Comparison of ENCODE assay signal across 8 cellular contexts in the genomic region with DNA sequence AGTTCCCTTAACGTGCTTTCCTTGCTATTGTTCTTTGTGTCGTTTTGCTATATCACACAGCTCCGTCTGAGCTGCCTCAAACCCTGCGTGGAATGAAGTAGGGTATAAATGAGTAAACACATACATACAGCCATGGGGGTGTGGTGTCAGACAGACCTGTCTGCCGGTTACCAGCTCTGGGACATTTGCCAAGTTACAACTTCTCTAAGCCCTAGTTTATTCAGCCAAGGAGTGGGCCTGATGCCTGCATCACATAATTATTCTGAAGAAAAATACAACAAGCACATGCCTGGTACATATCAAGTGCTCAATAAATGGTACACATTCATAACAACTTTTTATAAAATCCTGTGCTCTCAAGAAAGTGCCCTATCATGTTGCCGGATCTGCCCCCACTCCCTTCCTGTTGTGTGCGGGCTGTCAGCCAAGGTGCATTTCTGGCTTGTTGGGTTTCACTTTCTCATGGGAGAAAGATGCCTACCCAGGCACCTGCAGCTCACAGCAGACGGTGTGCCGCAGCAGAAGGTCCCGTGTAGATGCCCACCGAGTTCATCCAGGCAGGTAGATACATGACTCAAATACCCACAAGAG. TPM values are rescaled to one million over a fixed set of nuclear protein-coding genes. Genes with fewer than 3 reads are reported as not detected.
DNase-seq lines count a peak whose midpoint lies in the region; ATAC-seq and TF ChIP-seq lines count a peak whose summit lies in the region.

No MANE protein-coding gene starts in this region.

- no peak overlapping the region for H2AK5ac ChIP-seq in trophoblast cell (ENCODE audit: low read length)

- H3K4me3 ChIP-seq in SU-DHL-6 (ENCODE audit: insufficient read depth, low read length, poor library complexity, severe bottlenecking) (no peak overlapping the region), trophoblast cell (ENCODE audit: low read depth, low read length) (no peak overlapping the region), vagina (no peak overlapping the region)

- H3K36me3 ChIP-seq in SU-DHL-6 (ENCODE audit: low read length) (no peaks in the 10 kb centered on the region), trophoblast cell (ENCODE audit: control insufficient read depth in 1 of 2, insufficient read depth in 2 of 2, low read length in 2 of 2) (no peaks in the 10 kb centered on the region), vagina (no peaks in the 10 kb centered on the region)

- H3K4me2 ChIP-seq in SU-DHL-6 (ENCODE audit: low read depth, low read length, poor library complexity, severe bottlenecking) = peak overlapping the region; percentile 39
- no peak overlapping the region for H3K4me2 ChIP-seq in trophoblast cell (ENCODE audit: low read length)

- TF ChIP-seq CTCF in SU-DHL-6 (IDR thresholded peaks at IDR 0.05; ENCODE audit: insufficient read depth, low read length, poor library complexity, severe bottlenecking) (no peak), vagina (IDR thresholded peaks at IDR 0.05) (no peak)

- H2BK5ac ChIP-seq in trophoblast cell (ENCODE audit: low read depth, low read length, poor library complexity) = no peak overlapping the region

- H3K9me2 ChIP-seq in SU-DHL-6 (replicated peaks; ENCODE audit: insufficient read depth, low read length) = no peaks in the 10 kb centered on the region

- H2BK120ac ChIP-seq in trophoblast cell (ENCODE audit: insufficient read depth, low read length, poor library complexity) = no peak overlapping the region

- no peak overlapping the region for H3K23ac ChIP-seq in trophoblast cell (ENCODE audit: low read length)

- H3F3A ChIP-seq in SU-DHL-6 (ENCODE audit: insufficient read depth) = no peaks in the 10 kb centered on the region

- peak; percentile 55 for DNase-seq in Right ventricle myocardium superior
- DNase-seq in left ventricle myocardium superior = no peak
- peak; percentile 57 to 67 for DNase-seq in activated naive CD4-positive, alpha-beta T cell treated with anti-CD3 and anti-CD28 coated beads, Interleukin-2, amount 50 U/mL, for 72 hours (ENCODE audit: low spot score in 2 of 2)
- DNase-seq in trophoblast cell = peak; percentile 11 to 44
- DNase-seq in vagina (ENCODE audit: extremely low spot score in 2 of 2) = no peak

- H3K9me3 Mint-ChIP-seq in activated naive CD4-positive, alpha-beta T cell treated with anti-CD3 and anti-CD28 coated beads, Interleukin-2, amount 50 U/mL, for 72 hours = peaks cover 0 to 5% of the 10 kb centered on the region in 2 donors

- H4K8ac ChIP-seq in trophoblast cell (ENCODE audit: low read depth, low read length) = no peak overlapping the region

- no peak for TF ChIP-seq POLR2A in vagina (IDR thresholded peaks at IDR 0.05)

- no peaks in the 10 kb centered on the region for H3K79me1 ChIP-seq in trophoblast cell (ENCODE audit: low read length)

- ATAC-seq in Right ventricle myocardium superior (ENCODE audit: poor library complexity) (no peak), left ventricle myocardium superior (no peak), HG03457 (IDR thresholded peaks at IDR 0.05; ENCODE audit: unreplicated experiment) (peak; percentile 49), GM18873 (IDR thresholded peaks at IDR 0.05; ENCODE audit: low FRiP score, unreplicated experiment) (no peak)
- peak; percentile 86 to 91 for ATAC-seq in activated naive CD4-positive, alpha-beta T cell treated with anti-CD3 and anti-CD28 coated beads, Interleukin-2, amount 50 U/mL, for 72 hours

- no CpG with 5 or more reads among the region's 11 CpGs for WGBS in trophoblast cell (ENCODE audit: extremely low coverage, insufficient coverage, insufficient read length)

- H3K27ac Mint-ChIP-seq in activated naive CD4-positive, alpha-beta T cell treated with anti-CD3 and anti-CD28 coated beads, Interleukin-2, amount 50 U/mL, for 72 hours = peak overlapping the region; percentile 43 to 65

- no peak overlapping the region for H2BK12ac ChIP-seq in trophoblast cell (ENCODE audit: low read length)

- no peak overlapping the region for H3K18ac ChIP-seq in trophoblast cell (ENCODE audit: low read length)

- H3K4ac ChIP-seq in trophoblast cell (ENCODE audit: low read depth, low read length) = no peak overlapping the region

- H3K27me3 ChIP-seq in SU-DHL-6 (ENCODE audit: low read length) = no peaks in the 10 kb centered on the region
- H3K27me3 ChIP-seq in trophoblast cell (ENCODE audit: insufficient read depth, low read length) = no peaks in the 10 kb centered on the region
- no peaks in the 10 kb centered on the region for H3K27me3 ChIP-seq in vagina

- 0 out of 2 replicates have a peak overlapping the region, but pooled peaks have one; percentile 9 for H3K9ac ChIP-seq in SU-DHL-6 (ENCODE audit: low read length)
- H3K9ac ChIP-seq in trophoblast cell (ENCODE audit: low read length) = no peak overlapping the region

- H3K9me3 ChIP-seq in SU-DHL-6 (ENCODE audit: insufficient read depth, low read length) (no peaks in the 10 kb centered on the region), trophoblast cell (ENCODE audit: insufficient read depth, low read depth, low read length) (peaks cover 5% of the 10 kb centered on the region), vagina (no peaks in the 10 kb centered on the region)

- no peak overlapping the region for H3K14ac ChIP-seq in trophoblast cell (ENCODE audit: low read length)

- H3K27ac ChIP-seq in SU-DHL-6 (ENCODE audit: low read depth, low read length) = peak overlapping the region; percentile 51
- H3K27ac ChIP-seq in trophoblast cell (ENCODE audit: low read depth, low read length) = no peak overlapping the region
- no peak overlapping the region for H3K27ac ChIP-seq in vagina

- no peaks in the 10 kb centered on the region for H4K20me1 ChIP-seq in SU-DHL-6 (ENCODE audit: low read depth, low read length)

- H3K79me2 ChIP-seq in SU-DHL-6 (ENCODE audit: insufficient read depth, low read length) (no peaks in the 10 kb centered on the region), trophoblast cell (ENCODE audit: control insufficient read depth, insufficient read depth, low read length, poor library complexity) (no peaks in the 10 kb centered on the region)

- H4K12ac ChIP-seq in trophoblast cell (ENCODE audit: low read depth, low read length) = no peak overlapping the region

- H3K36me3 Mint-ChIP-seq in activated naive CD4-positive, alpha-beta T cell treated with anti-CD3 and anti-CD28 coated beads, Interleukin-2, amount 50 U/mL, for 72 hours = no peaks in the 10 kb centered on the region

- intact Hi-C loops in Right ventricle myocardium superior (cut with DNase I) = no loop called here
- intact Hi-C loops in left ventricle myocardium superior (cut with micrococcal nuclease) = no loop called here
- intact Hi-C loops in vagina (cut with DNase I) = no loop called here

- no peak overlapping the region for H4K91ac ChIP-seq in trophoblast cell (ENCODE audit: low read depth, low read length)

- H3K4me1 ChIP-seq in trophoblast cell (ENCODE audit: control insufficient read depth in 1 of 2, insufficient read depth in 2 of 2, low read length in 2 of 2) (no peaks in the 10 kb centered on the region), vagina (peaks cover 9% of the 10 kb centered on the region)

- H2AFZ ChIP-seq in SU-DHL-6 (ENCODE audit: low read depth, low read length, severe bottlenecking) (peak overlapping the region; percentile 78), trophoblast cell (ENCODE audit: insufficient read depth, low read length, poor library complexity) (no peak overlapping the region)

RNA-seq across cellular contexts. Expression of a gene that starts 30.5 kb away (rescaled TPM):
- total RNA-seq in Right ventricle myocardium superior (0.13 TPM), left ventricle myocardium superior (1.2 TPM), vagina (3.4 TPM)
- 1 to 10 TPM in 1 of 2 donors, under 1 TPM in 1; 0.12 to 1.0 TPM for total RNA-seq in activated naive CD4-positive, alpha-beta T cell treated with anti-CD3 and anti-CD28 coated beads, Interleukin-2, amount 50 U/mL, for 72 hours
- 3.6 and 3.9 TPM in 2 replicates for polyA plus RNA-seq in trophoblast cell (2013)

Comparison
In these comparisons a context has a peak if more than half of its experiments do, and no peak if none do; other contexts are left out.
1. DNase-seq: peak in Right ventricle myocardium superior (single experiment), activated naive CD4-positive, alpha-beta T cell treated with anti-CD3 and anti-CD28 coated beads, Interleukin-2, amount 50 U/mL, for 72 hours (2 of 2) and trophoblast cell (2 of 2); none in left ventricle myocardium superior (single experiment) and vagina (0 of 2).
2. ATAC-seq: peak in HG03457 (single experiment) and activated naive CD4-positive, alpha-beta T cell treated with anti-CD3 and anti-CD28 coated beads, Interleukin-2, amount 50 U/mL, for 72 hours (2 of 2); none in Right ventricle myocardium superior (single experiment), left ventricle myocardium superior (single experiment) and GM18873 (single experiment).